ENCODE assay signal across 14 cellular contexts in the genomic region with DNA sequence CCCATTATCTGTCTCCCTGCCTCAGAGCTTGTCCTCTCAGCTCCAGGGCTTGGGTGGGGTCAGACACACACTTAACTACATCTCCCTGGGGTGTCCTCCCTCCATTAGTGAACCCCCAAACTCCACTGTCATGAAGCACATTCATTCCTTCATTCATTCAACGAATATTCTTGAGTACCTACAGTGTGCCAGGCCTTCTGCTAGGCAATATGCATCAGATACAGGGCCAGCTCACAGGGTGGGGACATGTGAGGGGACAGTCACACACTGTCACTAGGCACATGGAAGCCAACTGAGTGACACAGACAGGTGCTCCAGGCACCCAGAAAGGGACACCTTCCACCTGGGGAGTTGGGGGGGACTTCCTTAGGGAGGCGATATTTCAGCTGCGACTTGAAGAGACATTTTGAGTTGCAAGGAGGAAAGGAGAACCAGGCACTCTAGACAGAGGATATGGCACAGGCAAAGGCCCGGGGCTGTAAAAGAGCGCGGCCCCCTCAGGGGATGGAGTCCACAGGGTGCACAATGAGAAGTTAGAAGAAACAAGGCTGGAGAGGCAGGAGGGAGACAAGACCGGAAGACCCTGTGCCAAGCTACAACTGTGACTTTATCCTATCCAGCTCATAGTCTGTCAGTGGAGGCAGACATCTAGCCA. TPM values are rescaled to one million over a fixed set of nuclear protein-coding genes. Genes with fewer than 3 reads are reported as not detected.
A peak's percentile ranks its signal among the peaks of the same experiment; 100 is the strongest.
DNase-seq lines count a peak whose midpoint lies in the region; ATAC-seq and TF ChIP-seq lines count a peak whose summit lies in the region.
"Had no signal": no experiment of that assay in that cellular context is flagged by ENCODE, and none has a peak within 500 bp of the region (broad histone marks: within the 10 kb centered on the region; RNA-seq: fewer than 3 reads in every experiment).

No MANE protein-coding gene starts in this region.

- no peak overlapping the region for H3K4ac ChIP-seq in H9 (ENCODE audit: low read depth, low read length)

- ATAC-seq in HG02623 (IDR thresholded peaks at IDR 0.05; ENCODE audit: unreplicated experiment) (no peak), GM18502 (IDR thresholded peaks at IDR 0.05; ENCODE audit: poor library complexity, unreplicated experiment) (no peak)

- H3K56ac ChIP-seq in H9 (ENCODE audit: insufficient read length, low read depth, low read length) = no peak overlapping the region

- no peak overlapping the region for H2AK5ac ChIP-seq in H9 (ENCODE audit: insufficient read length, low read length)

- H3K36me3 Mint-ChIP-seq in dendritic cell treated with granulocyte-macrophage colony-stimulating factor and Interleukin-4, amounts not matched to agents 40 ng/mL and 50 ng/mL, for 4 days (ENCODE audit: low read depth) = no peaks in the 10 kb centered on the region
- H3K36me3 Mint-ChIP-seq in type B pancreatic cell (no peaks in the 10 kb centered on the region), H9 (ENCODE audit: insufficient read depth in 1 of 3, low read depth in 3 of 3) (peaks cover 0 to 1% (median 0%) of the 10 kb centered on the region in 3 experiments; a peak in 4 of 7 replicates)
- H3K36me3 Mint-ChIP-seq: CD4-positive, alpha-beta memory T cell had no signal

- H3K27me3 ChIP-seq in H9 (ENCODE audit: insufficient read depth, low read length) = no peaks in the 10 kb centered on the region
- H3K27me3 ChIP-seq: BLaER1 had no signal

- peaks cover 73% of the 10 kb centered on the region for H3K4me1 Mint-ChIP-seq in dendritic cell treated with granulocyte-macrophage colony-stimulating factor and Interleukin-4, amounts not matched to agents 40 ng/mL and 50 ng/mL, for 4 days (ENCODE audit: low read depth)
- no peaks in the 10 kb centered on the region for H3K4me1 Mint-ChIP-seq in type B pancreatic cell (ENCODE audit: unreplicated experiment)
- peaks cover 7 to 22% of the 10 kb centered on the region in 2 experiments; a peak in 3 of 4 replicates for H3K4me1 Mint-ChIP-seq in H9

- H3K4me1 ChIP-seq in H9 (ENCODE audit: insufficient read depth, low read length) = peaks cover 3% of the 10 kb centered on the region; the same call in 1 of the 2 replicates
- H3K4me1 ChIP-seq: A549 had no signal

- no peak overlapping the region for H4K8ac ChIP-seq in H9 (replicated peaks; ENCODE audit: insufficient read length, low read depth, low read length)

- no peak overlapping the region for H3K9ac ChIP-seq in H9 (ENCODE audit: extremely low read depth, insufficient read length, low read length)
- H3K9ac ChIP-seq: BLaER1 had no signal

- peak overlapping the region; percentile 3 for H3K27ac Mint-ChIP-seq in dendritic cell treated with granulocyte-macrophage colony-stimulating factor and Interleukin-4, amounts not matched to agents 40 ng/mL and 50 ng/mL, for 4 days
- H3K27ac Mint-ChIP-seq in type B pancreatic cell (no peak overlapping the region), H9 (no peak overlapping the region)
- H3K27ac Mint-ChIP-seq: CD4-positive, alpha-beta memory T cell had no signal

- no peaks in the 10 kb centered on the region for H3K79me1 ChIP-seq in H9 (ENCODE audit: insufficient read depth, low read depth, low read length, poor library complexity, severe bottlenecking)

- no peak overlapping the region for H2BK12ac ChIP-seq in H9 (ENCODE audit: insufficient read length, low read depth, low read length)

- intact Hi-C loops in dendritic cell treated with granulocyte-macrophage colony-stimulating factor and Interleukin-4, amounts not matched to agents 40 ng/mL and 50 ng/mL, for 4 days (cut with micrococcal nuclease) = loop anchor here (5.0 kb wide), 1 partner anchor 93 kb away; no protein-coding TSS in a partner anchor

- H2BK15ac ChIP-seq in H9 (ENCODE audit: low read depth, low read length) = no peak overlapping the region

- H2BK120ac ChIP-seq in H9 (ENCODE audit: low read depth, low read length, poor library complexity, severe bottlenecking) = no peak overlapping the region

- H3K4me2 ChIP-seq in H9 (ENCODE audit: insufficient read depth, insufficient read length, low read length) = no peak overlapping the region
- H3K4me2 ChIP-seq: A549, BLaER1 had no signal

- H3K23me2 ChIP-seq in H9 (ENCODE audit: insufficient read length, low read depth, low read length, poor library complexity, severe bottlenecking) = no peaks in the 10 kb centered on the region

- no peak overlapping the region for H2BK5ac ChIP-seq in H9 (ENCODE audit: insufficient read length, low read length)

- no peaks in the 10 kb centered on the region for H3K9me3 Mint-ChIP-seq in dendritic cell treated with granulocyte-macrophage colony-stimulating factor and Interleukin-4, amounts not matched to agents 40 ng/mL and 50 ng/mL, for 4 days
- H3K9me3 Mint-ChIP-seq in type B pancreatic cell (no peaks in the 10 kb centered on the region), H9 (peaks cover 3% of the 10 kb centered on the region in 2 experiments)
- H3K9me3 Mint-ChIP-seq: CD4-positive, alpha-beta memory T cell had no signal

- no peak overlapping the region for H3T11ph ChIP-seq in H9 (ENCODE audit: low read length)

- H3K9me3 ChIP-seq in H9 (ENCODE audit: control insufficient read depth, low read depth, low read length) = no peaks in the 10 kb centered on the region
- H3K9me3 ChIP-seq: A549, BLaER1 had no signal

- H3K18ac ChIP-seq in H9 (ENCODE audit: insufficient read length, low read depth, low read length) = no peak overlapping the region

- H2BK20ac ChIP-seq in H9 (ENCODE audit: low read depth, low read length, poor library complexity, severe bottlenecking) = no peak overlapping the region

- H3K4me3 Mint-ChIP-seq in dendritic cell treated with granulocyte-macrophage colony-stimulating factor and Interleukin-4, amounts not matched to agents 40 ng/mL and 50 ng/mL, for 4 days = no peak overlapping the region
- H3K4me3 Mint-ChIP-seq in type B pancreatic cell (no peak overlapping the region), H9 (no peak overlapping the region)
- H3K4me3 Mint-ChIP-seq: CD4-positive, alpha-beta memory T cell had no signal

- no peak overlapping the region for H3K14ac ChIP-seq in H9 (ENCODE audit: insufficient read depth, low read length)

- WGBS in H9 (ENCODE audit: extremely low coverage, insufficient read length, low lambda C conversion rate) = no CpG with 5 or more reads among the region's 7 CpGs

- no peaks in the 10 kb centered on the region for H3K79me2 ChIP-seq in H9 (ENCODE audit: insufficient read depth, low read length)

- H3K27me3 Mint-ChIP-seq in dendritic cell treated with granulocyte-macrophage colony-stimulating factor and Interleukin-4, amounts not matched to agents 40 ng/mL and 50 ng/mL, for 4 days = peaks cover 4% of the 10 kb centered on the region
- H3K27me3 Mint-ChIP-seq in type B pancreatic cell (peaks cover 8% of the 10 kb centered on the region), H9 (ENCODE audit: low read depth) (peaks cover 28% of the 10 kb centered on the region)

- no peak overlapping the region for H4K5ac ChIP-seq in H9 (ENCODE audit: insufficient read length, low read depth, low read length)

- no peaks in the 10 kb centered on the region for H4K20me1 ChIP-seq in H9 (ENCODE audit: control insufficient read depth, insufficient read depth, insufficient read length)
- H4K20me1 ChIP-seq: BLaER1 had no signal

- H4K91ac ChIP-seq in H9 (ENCODE audit: insufficient read length, low read depth, low read length) = no peak overlapping the region

- no peak overlapping the region for H2AFZ ChIP-seq in H9 (ENCODE audit: low read length)

- DNase-seq in islet precursor cell (peak; percentile 35), type B pancreatic cell (ENCODE audit: extremely low spot score, unreplicated experiment) (peak; percentile 32), H9 (no peak)
- DNase-seq: CD4-positive, alpha-beta memory T cell; DMS79 treated with DMSO at 0.1 percent for 48 hours; GF-D8; IMR-90 had no signal

- no peak overlapping the region for H3K27ac ChIP-seq in H9 (ENCODE audit: insufficient read length, low read depth, low read length)
- H3K27ac ChIP-seq: A549, BLaER1 had no signal

- TF ChIP-seq CTCF in type B pancreatic cell (conservative IDR thresholded peaks at IDR 0.05) (no peak), H9 (conservative IDR thresholded peaks at IDR 0.05) (no peak)

- H3K23ac ChIP-seq in H9 (ENCODE audit: insufficient read length, low read depth, low read length) = no peak overlapping the region

RNA-seq across cellular contexts. Expression of gene S100A8, which starts 8.7 kb away (rescaled TPM):
- total RNA-seq in type B pancreatic cell (ENCODE audit: low replicate concordance) (667 and 678 TPM in 2 replicates), H9 (2021) (not detected in 2 replicates)
- total RNA-seq: H4, IMR-90 had no signal

RNA-seq across cellular contexts. Expression of gene S100A7A, which starts 16.8 kb away (rescaled TPM):
- total RNA-seq in type B pancreatic cell (ENCODE audit: low replicate concordance) (not detected in 2 replicates), H9 (2021) (not detected in 2 replicates)
- total RNA-seq: CD4-positive, alpha-beta memory T cell; H4; IMR-90; K562 had no signal

RNA-seq across cellular contexts. Expression of gene S100A12, which starts 24.1 kb away (rescaled TPM):
- 0.62 TPM in 1 of 2 replicates, not detected in the other for total RNA-seq in type B pancreatic cell (ENCODE audit: low replicate concordance)
- total RNA-seq in H9 (2021) = not detected in 2 replicates
- total RNA-seq: CD4-positive, alpha-beta memory T cell; H4; IMR-90; K562 had no signal

RNA-seq across cellular contexts. Expression of gene S100A9, which starts 41.9 kb away (rescaled TPM):
- total RNA-seq in type B pancreatic cell (ENCODE audit: low replicate concordance) = 1,065 and 1,707 TPM in 2 replicates
- not detected in 2 replicates for total RNA-seq in H9 (2021)
- total RNA-seq: H4, IMR-90 had no signal

RNA-seq across cellular contexts. Expression of gene PGLYRP4, which starts 50.9 kb away (rescaled TPM):
- total RNA-seq in type B pancreatic cell (ENCODE audit: low replicate concordance) (4.4 and 5.9 TPM in 2 replicates), H9 (2021) (not detected in 2 replicates)
- total RNA-seq: CD4-positive, alpha-beta memory T cell; H4; IMR-90 had no signal

Comparison
In these comparisons a context has a peak if more than half of its experiments do, and no peak if none do; other contexts are left out.
1. RNA of gene S100A8, which starts 8.7 kb away (total RNA-seq): 667 to 678 TPM in type B pancreatic cell; not detected in H9; every median in the first group is over 100 times any median in the second.